Comparison of ENCODE assay signal across 1 cellular context in the genomic region with DNA sequence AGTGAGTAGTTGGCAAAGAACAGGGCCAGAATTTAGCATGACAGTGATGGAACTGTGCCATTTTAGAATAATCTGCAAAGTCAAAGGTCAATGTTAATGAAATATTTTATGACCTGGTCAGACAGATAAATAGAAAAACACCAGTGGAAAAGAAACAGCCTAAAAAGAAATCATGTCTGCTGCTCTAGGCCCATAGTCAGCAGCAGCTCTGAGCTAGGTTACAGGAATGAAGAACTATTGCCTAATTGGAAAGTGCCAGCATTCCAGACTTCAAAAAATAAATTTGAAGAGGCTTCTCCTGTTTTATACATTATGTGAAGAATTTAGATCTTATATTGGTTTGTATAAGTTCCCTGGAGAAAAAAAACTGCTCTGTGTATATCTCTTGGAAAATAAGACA.
TF ChIP-seq lines count a peak whose summit lies in the region.

No MANE protein-coding gene starts in this region.

TF ChIP-seq in SK-N-SH, 30 proteins besides CTCF, POLR2A, EP300 and RAD21 (continued from another document):
- TF ChIP-seq IRF3 (IDR thresholded peaks at IDR 0.05; ENCODE audit: low read depth, low read length) (no peak), TCF12 (IDR thresholded peaks at IDR 0.05) (no peak), GATA2 (CRISPR knock-in tag; IDR thresholded peaks at IDR 0.05) (no peak), RFX5 (IDR thresholded peaks at IDR 0.05; ENCODE audit: low read length) (no peak), RCOR1 (IDR thresholded peaks at IDR 0.05; ENCODE audit: low read length) (no peak), CHD2 (IDR thresholded peaks at IDR 0.05; ENCODE audit: low read length, partially characterized antibody) (no peak), RXRA (IDR thresholded peaks at IDR 0.05; ENCODE audit: borderline replicate concordance, low read depth) (no peak)
- TF ChIP-seq, protein P1, sequence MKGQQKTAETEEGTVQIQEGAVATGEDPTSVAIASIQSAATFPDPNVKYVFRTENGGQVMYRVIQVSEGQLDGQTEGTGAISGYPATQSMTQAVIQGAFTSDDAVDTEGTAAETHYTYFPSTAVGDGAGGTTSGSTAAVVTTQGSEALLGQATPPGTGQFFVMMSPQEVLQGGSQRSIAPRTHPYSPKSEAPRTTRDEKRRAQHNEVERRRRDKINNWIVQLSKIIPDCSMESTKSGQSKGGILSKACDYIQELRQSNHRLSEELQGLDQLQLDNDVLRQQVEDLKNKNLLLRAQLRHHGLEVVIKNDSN (IDR thresholded peaks at IDR 0.05; ENCODE audit: borderline replicate concordance, low read depth), result no peak
